20 cellular contexts compared by ENCODE assay signal in the genomic region with DNA sequence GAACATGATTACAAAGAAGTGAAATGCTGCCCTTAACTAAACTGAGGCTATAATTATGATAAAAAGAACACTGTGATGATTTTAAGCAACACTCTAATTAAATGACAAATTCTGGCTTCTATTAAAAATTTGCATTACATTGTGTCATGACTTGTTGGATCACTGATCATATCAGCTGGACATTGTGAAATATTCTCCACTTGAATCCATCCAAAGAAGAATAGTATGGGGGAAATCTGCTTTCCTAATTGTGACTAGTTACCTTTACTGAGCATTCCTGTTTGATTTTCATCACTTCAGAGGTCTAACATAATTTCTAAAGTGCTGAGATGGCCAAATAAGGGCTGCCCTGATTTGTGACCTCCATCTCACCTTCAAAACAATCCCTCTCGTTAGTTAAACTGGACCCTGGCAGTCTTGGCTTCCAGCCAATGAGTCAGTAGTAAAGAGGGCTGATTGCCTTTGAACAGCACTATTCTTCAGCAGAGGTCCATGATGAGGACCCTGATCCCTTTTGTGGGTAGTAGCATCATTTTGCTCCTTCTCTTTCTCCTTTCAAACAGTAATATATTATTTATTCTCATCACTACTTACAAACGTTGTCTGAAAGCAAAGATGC. TPM values are rescaled to one million over a fixed set of nuclear protein-coding genes. Genes with fewer than 3 reads are reported as not detected.
DNase-seq lines count a peak whose midpoint lies in the region; ATAC-seq, FAIRE-seq and TF ChIP-seq lines count a peak whose summit lies in the region.
"Had no signal": no experiment of that assay in that cellular context is flagged by ENCODE, and none has a peak within 500 bp of the region (broad histone marks: within the 10 kb centered on the region; RNA-seq: fewer than 3 reads in every experiment).

No MANE protein-coding gene starts in this region.

- H3K4me3 Mint-ChIP-seq in osteocyte (ENCODE audit: unreplicated experiment): no peak overlapping the region
- H3K4me3 Mint-ChIP-seq: CD4-positive, alpha-beta T cell had no signal

- peaks cover 60% of the 10 kb centered on the region for H3K4me1 Mint-ChIP-seq in osteocyte (ENCODE audit: unreplicated experiment)

- no peak overlapping the region for H3K4me3 ChIP-seq in bronchial epithelial cell (ENCODE audit: low read depth, low read length)
- H3K4me3 ChIP-seq: adrenal gland, GM12878, left lung, sigmoid colon had no signal

- no peaks in the 10 kb centered on the region for H3K27me3 ChIP-seq in bronchial epithelial cell (ENCODE audit: control insufficient read depth, insufficient read depth, low read length)
- H3K27me3 ChIP-seq: adrenal gland, left lung, sigmoid colon had no signal

- FAIRE-seq in bronchial epithelial cell (lab: Jason Lieb, UNC): no peak
- FAIRE-seq: GM12878 had no signal

- H3K36me3 Mint-ChIP-seq in osteocyte (ENCODE audit: unreplicated experiment): peaks cover 2% of the 10 kb centered on the region

- ATAC-seq in HG03565 (IDR thresholded peaks at IDR 0.05; ENCODE audit: unreplicated experiment) (no peak), GM18505 (IDR thresholded peaks at IDR 0.05; ENCODE audit: unreplicated experiment) (no peak)
- ATAC-seq: GM12878, left lung had no signal

- DNase-seq in NCI-H748 (lab: John Stamatoyannopoulos, UW; ENCODE audit: unreplicated experiment): peak; percentile 40
- no peak for DNase-seq in NCI-H748 treated with DMSO at 0.1 percent for 48 hours (lab: John Stamatoyannopoulos, UW)
- peak; percentile 15 for DNase-seq in NCI-H1105 (lab: John Stamatoyannopoulos, UW)
- DNase-seq in bronchial epithelial cell (ENCODE audit: low read depth): peak; percentile 56
- DNase-seq in osteocyte (ENCODE audit: extremely low spot score, unreplicated experiment): no peak
- DNase-seq in Ammon's horn (ENCODE audit: low spot score): no peak
- DNase-seq: activated effector memory CD4-positive, alpha-beta T cell treated with Interleukin-2 at 50 U/mL for 16 hours; CD4-positive, alpha-beta T cell; GOT3; left lung; NCI-H1436; NCI-H345; SIG-M5; sigmoid colon; T-helper 2 cell had no signal

- H3K27me3 Mint-ChIP-seq in osteocyte (ENCODE audit: unreplicated experiment): no peaks in the 10 kb centered on the region
- H3K27me3 Mint-ChIP-seq: CD4-positive, alpha-beta T cell had no signal

- no peaks in the 10 kb centered on the region for H3K9me3 Mint-ChIP-seq in osteocyte (ENCODE audit: unreplicated experiment)
- H3K9me3 Mint-ChIP-seq: CD4-positive, alpha-beta T cell had no signal

- H3K27ac Mint-ChIP-seq in osteocyte (ENCODE audit: unreplicated experiment): peak overlapping the region; percentile 64
- H3K27ac Mint-ChIP-seq: CD4-positive, alpha-beta T cell had no signal

- no peak for TF ChIP-seq POLR2A in GM18505 (IDR thresholded peaks at IDR 0.05; ENCODE audit: borderline replicate concordance, extremely low read depth, insufficient read depth, insufficient read length)

- H3K36me3 ChIP-seq in bronchial epithelial cell (ENCODE audit: control insufficient read depth, insufficient read depth, low read length): no peaks in the 10 kb centered on the region
- H3K36me3 ChIP-seq: adrenal gland, left lung, sigmoid colon had no signal

- TF ChIP-seq CTCF in bronchial epithelial cell (IDR thresholded peaks at IDR 0.05; ENCODE audit: insufficient read depth, low read length, severe bottlenecking): no peak
- TF ChIP-seq CTCF in osteocyte (IDR thresholded peaks at IDR 0.05): no peak

RNA-seq across cellular contexts. Expression of a gene that starts 53.5 kb away (rescaled TPM):
- under 0.01 and 0.64 TPM in 2 replicates for total RNA-seq in bronchial epithelial cell
- 0.55 and 1.0 TPM in 2 replicates for total RNA-seq in osteocyte
- total RNA-seq: G401 had no signal

Comparison
In these comparisons a context has a peak if more than half of its experiments do, and no peak if none do; other contexts are left out.
1. DNase-seq: peak in NCI-H748 (single experiment), NCI-H1105 (single experiment) and bronchial epithelial cell (single experiment); none in NCI-H748 treated with DMSO at 0.1 percent for 48 hours (single experiment), osteocyte (single experiment) and Ammon's horn (single experiment).